8 cellular contexts compared by ENCODE assay signal in genomic region chr4:55395218-55395528, GRCh38. TPM values are rescaled to one million over a fixed set of nuclear protein-coding genes. Genes with fewer than 3 reads are reported as not detected.
DNase-seq lines count a peak whose midpoint lies in the region; ATAC-seq, FAIRE-seq and TF ChIP-seq lines count a peak whose summit lies in the region.

No MANE protein-coding gene starts in this region.

- H3K4me3 ChIP-seq in AG04449 (ENCODE audit: low read depth, low read length) (peak overlapping the region; percentile 82), kidney (ENCODE audit: low read length in 2 of 2) (peak overlapping the region; percentile 88 to 97), transverse colon (peak overlapping the region; percentile 86 to 99 (median 92))

- H3K27me3 Mint-ChIP-seq in activated T-helper 1 cell treated with anti-CD3 and anti-CD28 coated beads, Interleukin-12 subunit alpha, Interleukin-12 subunit beta, Interleukin-2, Interleukin-4 antibody, amounts not matched to agents 30 ng/mL and 10 ng/mL and 1 ng/mL, durations not matched to agents 14 hours and 24 hours and 36 hours (ENCODE audit: insufficient read depth): peaks cover 3% of the 10 kb centered on the region

- WGBS in transverse colon (ENCODE audit: low coverage in 1 of 2), 2 donors: 0 to 1% methylated on average over 4 of the region's 4 CpGs

- DNase-seq in AG04449 (ENCODE audit: low read depth, low spot score) (no peak), kidney (no peak), transverse colon (no peak), AML-193 (lab: John Stamatoyannopoulos, UW) (no peak)
- no peak for DNase-seq in activated T-helper 1 cell treated with anti-CD3 and anti-CD28 coated beads, Interleukin-12 subunit alpha, Interleukin-12 subunit beta, Interleukin-2, Interleukin-4 antibody, amounts not matched to agents 30 ng/mL and 10 ng/mL and 1 ng/mL, durations not matched to agents 14 hours and 24 hours and 36 hours (ENCODE audit: low spot score)

- TF ChIP-seq CTCF in AG04449 (IDR thresholded peaks at IDR 0.05; ENCODE audit: insufficient read depth, low read length, missing control alignments) (no peak), kidney (IDR thresholded peaks at IDR 0.05; ENCODE audit: borderline replicate concordance, extremely low read depth, insufficient read depth) (peak; percentile 2), transverse colon (IDR thresholded peaks at IDR 0.05) (peak in 2 of 5 experiments; percentile 19 to 51)

- peaks cover 40% of the 10 kb centered on the region for H3K4me1 Mint-ChIP-seq in activated T-helper 1 cell treated with anti-CD3 and anti-CD28 coated beads, Interleukin-12 subunit alpha, Interleukin-12 subunit beta, Interleukin-2, Interleukin-4 antibody, amounts not matched to agents 30 ng/mL and 10 ng/mL and 1 ng/mL, durations not matched to agents 14 hours and 24 hours and 36 hours (ENCODE audit: low read depth)

- FAIRE-seq in kidney (lab: Jason Lieb, UNC): no peak

- peak overlapping the region; percentile 96 for H3K27ac Mint-ChIP-seq in activated T-helper 1 cell treated with anti-CD3 and anti-CD28 coated beads, Interleukin-12 subunit alpha, Interleukin-12 subunit beta, Interleukin-2, Interleukin-4 antibody, amounts not matched to agents 30 ng/mL and 10 ng/mL and 1 ng/mL, durations not matched to agents 14 hours and 24 hours and 36 hours

- CTCF ChIA-PET in AG04449 (lab: Yijun Ruan, JAX): interaction anchor here (0.8 to 4.2 kb wide), 6 partner anchors 14 to 424 kb away, joined by 3 to 40 read pairs (median 4); partner anchors contain the start of gene SRD5A3

- H3K9me3 Mint-ChIP-seq in activated T-helper 1 cell treated with anti-CD3 and anti-CD28 coated beads, Interleukin-12 subunit alpha, Interleukin-12 subunit beta, Interleukin-2, Interleukin-4 antibody, amounts not matched to agents 30 ng/mL and 10 ng/mL and 1 ng/mL, durations not matched to agents 14 hours and 24 hours and 36 hours: no peaks in the 10 kb centered on the region

- intact Hi-C loops in activated T-helper 1 cell treated with anti-CD3 and anti-CD28 coated beads, Interleukin-12 subunit alpha, Interleukin-12 subunit beta, Interleukin-2, Interleukin-4 antibody, amounts not matched to agents 30 ng/mL and 10 ng/mL and 1 ng/mL, durations not matched to agents 14 hours and 24 hours and 36 hours (cut with micrococcal nuclease): loop anchor here (1.0 to 10.0 kb wide), 10 partner anchors 9 to 1582 kb away; partner anchors contain the start of genes CEP135, CLOCK, NOA1 and POLR2B
- intact Hi-C loops in kidney (cut with DNase I) (no loop called here), transverse colon (cut with DNase I; ENCODE audit: low total_unique reads) (loop anchor here (2.0 kb wide), 1 partner anchor 48 kb away; the partner anchor contains the start of gene SRD5A3)

- H3K9ac ChIP-seq in kidney (ENCODE audit: low read length in 2 of 2): peak overlapping the region in 1 of 2 donors; percentile 31

- peak overlapping the region; percentile 93 for H3K4me3 Mint-ChIP-seq in activated T-helper 1 cell treated with anti-CD3 and anti-CD28 coated beads, Interleukin-12 subunit alpha, Interleukin-12 subunit beta, Interleukin-2, Interleukin-4 antibody, amounts not matched to agents 30 ng/mL and 10 ng/mL and 1 ng/mL, durations not matched to agents 14 hours and 24 hours and 36 hours

- H3K4me1 ChIP-seq in kidney (ENCODE audit: control insufficient read depth in 1 of 2, insufficient read depth in 1 of 2, low read depth in 1 of 2, low read length in 2 of 2) (peaks cover 6 to 8% of the 10 kb centered on the region in 2 donors), transverse colon (peaks cover 6 to 40% (median 32%) of the 10 kb centered on the region in 4 donors)

- ATAC-seq in GM21723 (IDR thresholded peaks at IDR 0.05; ENCODE audit: unreplicated experiment) (peak; percentile 0), HG03095 (IDR thresholded peaks at IDR 0.05; ENCODE audit: unreplicated experiment) (no peak), GM19397 (IDR thresholded peaks at IDR 0.05; ENCODE audit: unreplicated experiment) (no peak)

- in situ Hi-C loops in transverse colon (cut with MboI; ENCODE audit: low pct_ligation_motif_present in 1 of 4, low pct_unique_long_range_greater_than_20kb in 1 of 4, low sequenced_read_pairs in 3 of 4): no loop called here

- peak overlapping the region; percentile 95 to 96 for H3K27ac ChIP-seq in kidney (ENCODE audit: low read depth in 2 of 2, low read length in 2 of 2)
- H3K27ac ChIP-seq in transverse colon: peak overlapping the region; percentile 97 to 100 (median 98)

- TF ChIP-seq EP300 in transverse colon (IDR thresholded peaks at IDR 0.05; ENCODE audit: low read depth): no peak

- POLR2A ChIA-PET in AG04449 (lab: Yijun Ruan, JAX): interaction anchor here (0.9 to 2.2 kb wide), 9 partner anchors 8 to 155 kb away, joined by 3 to 8 read pairs (median 5); partner anchors contain the start of genes CLOCK and SRD5A3

- H3K27me3 ChIP-seq in transverse colon: no peaks in the 10 kb centered on the region

- H3K9me3 ChIP-seq in kidney (ENCODE audit: control insufficient read depth in 1 of 2, low read length in 2 of 2) (no peaks in the 10 kb centered on the region), transverse colon (no peaks in the 10 kb centered on the region)

- H3K36me3 ChIP-seq in kidney (ENCODE audit: control insufficient read depth in 1 of 2, insufficient read depth in 2 of 2, low read length in 2 of 2) (no peaks in the 10 kb centered on the region), transverse colon (no peaks in the 10 kb centered on the region)

- peaks cover 23% of the 10 kb centered on the region for H3K36me3 Mint-ChIP-seq in activated T-helper 1 cell treated with anti-CD3 and anti-CD28 coated beads, Interleukin-12 subunit alpha, Interleukin-12 subunit beta, Interleukin-2, Interleukin-4 antibody, amounts not matched to agents 30 ng/mL and 10 ng/mL and 1 ng/mL, durations not matched to agents 14 hours and 24 hours and 36 hours (ENCODE audit: low read depth)

- TF ChIP-seq POLR2A in transverse colon (IDR thresholded peaks at IDR 0.05): no peak

RNA-seq across cellular contexts. Expression of gene TMEM165, which starts 0.6 kb away (rescaled TPM):
- 110 and 112 TPM in 2 replicates for total RNA-seq in activated T-helper 1 cell treated with anti-CD3 and anti-CD28 coated beads, Interleukin-12 subunit alpha, Interleukin-12 subunit beta, Interleukin-2, Interleukin-4 antibody, amounts not matched to agents 30 ng/mL and 10 ng/mL and 1 ng/mL, durations not matched to agents 14 hours and 24 hours and 36 hours
- 114 TPM for total RNA-seq in kidney
- polyA plus RNA-seq in kidney (ENCODE audit: insufficient read depth, low read depth, low replicate concordance): 43.2 TPM
- 100 to 1,000 TPM in 3 of 4 donors, 10 to 100 TPM in 1; 79.5 to 215 (median 136) TPM for total RNA-seq in transverse colon

RNA-seq across cellular contexts. Expression of gene SRD5A3, which starts 49.1 kb away (rescaled TPM):
- 32.4 and 33.2 TPM in 2 replicates for total RNA-seq in activated T-helper 1 cell treated with anti-CD3 and anti-CD28 coated beads, Interleukin-12 subunit alpha, Interleukin-12 subunit beta, Interleukin-2, Interleukin-4 antibody, amounts not matched to agents 30 ng/mL and 10 ng/mL and 1 ng/mL, durations not matched to agents 14 hours and 24 hours and 36 hours
- 10.6 TPM for total RNA-seq in kidney
- polyA plus RNA-seq in kidney (ENCODE audit: insufficient read depth, low read depth, low replicate concordance): 21.5 TPM
- total RNA-seq in transverse colon: 10 to 100 TPM in 1 of 4 donors, 1 to 10 TPM in 3; 1.2 to 13.5 (median 4.9) TPM
